ENCODE assay signal across 10 cellular contexts in genomic region chr10:124450010-124450782, GRCh38. TPM values are rescaled to one million over a fixed set of nuclear protein-coding genes. Genes with fewer than 3 reads are reported as not detected.
DNase-seq lines count a peak whose midpoint lies in the region; ATAC-seq lines count a peak whose summit lies in the region.
"Had no signal": no experiment of that assay in that cellular context is flagged by ENCODE, and none has a peak within 500 bp of the region (broad histone marks: within the 10 kb centered on the region; RNA-seq: fewer than 3 reads in every experiment).

Gene NKX1-2, minus strand, starts transcription at chr10:124450035. Its CDS starts 92 bp downstream, at chr10:124449943.

- intact Hi-C loops in left ventricle myocardium superior (cut with micrococcal nuclease) = no loop called here

- H3K4me3 Mint-ChIP-seq in T-helper 1 cell treated with Interleukin-12 subunit alpha and Interleukin-12 subunit beta and Interleukin-4 antibody, amounts not matched to agents 30 μg/mL and 1 μg/mL, for 36 hours = peak within 1 kb of the TSS; percentile 14
- H3K4me3 Mint-ChIP-seq in stimulated activated effector memory CD8-positive, alpha-beta T cell treated with anti-CD3 and anti-CD28 coated beads, Interleukin-12 subunit alpha, Interleukin-12 subunit beta, amount 100 ng/mL, for 72 hours = peak within 1 kb of the TSS; percentile 41

- peaks cover 7% of the 10 kb centered on the region for H3K4me1 Mint-ChIP-seq in T-helper 1 cell treated with Interleukin-12 subunit alpha and Interleukin-12 subunit beta and Interleukin-4 antibody, amounts not matched to agents 30 μg/mL and 1 μg/mL, for 36 hours (ENCODE audit: low read depth)
- H3K4me1 Mint-ChIP-seq in stimulated activated effector memory CD8-positive, alpha-beta T cell treated with anti-CD3 and anti-CD28 coated beads, Interleukin-12 subunit alpha, Interleukin-12 subunit beta, amount 100 ng/mL, for 72 hours = peaks cover 11% of the 10 kb centered on the region

- no peak within 1 kb of the TSS for H3K9ac ChIP-seq in SK-N-MC (ENCODE audit: insufficient read length)
- H3K9ac ChIP-seq: BLaER1 had no signal

- DNase-seq in T-helper 1 cell (no peak), SK-N-MC (ENCODE audit: low read depth, low spot score) (no peak), left ventricle myocardium superior (no peak), CD1c-positive myeloid dendritic cell (ENCODE audit: extremely low spot score) (no peak)
- no peak for DNase-seq in stimulated activated effector memory CD8-positive, alpha-beta T cell treated with anti-CD3 and anti-CD28 coated beads, Interleukin-12 subunit alpha, Interleukin-12 subunit beta, amount 100 ng/mL, for 72 hours (ENCODE audit: low spot score in 2 of 2)

- H3K9me3 ChIP-seq in SK-N-MC (ENCODE audit: low read depth, low read length) = no peaks in the 10 kb centered on the region

- H3K36me3 Mint-ChIP-seq in T-helper 1 cell treated with Interleukin-12 subunit alpha and Interleukin-12 subunit beta and Interleukin-4 antibody, amounts not matched to agents 30 μg/mL and 1 μg/mL, for 36 hours (ENCODE audit: low read depth) = peaks cover 2% of the 10 kb centered on the region
- no peaks in the 10 kb centered on the region for H3K36me3 Mint-ChIP-seq in stimulated activated effector memory CD8-positive, alpha-beta T cell treated with anti-CD3 and anti-CD28 coated beads, Interleukin-12 subunit alpha, Interleukin-12 subunit beta, amount 100 ng/mL, for 72 hours

- peaks cover 85% of the 10 kb centered on the region for H3K27me3 Mint-ChIP-seq in T-helper 1 cell treated with Interleukin-12 subunit alpha and Interleukin-12 subunit beta and Interleukin-4 antibody, amounts not matched to agents 30 μg/mL and 1 μg/mL, for 36 hours (ENCODE audit: low read depth)

- no peak within 1 kb of the TSS for H3K27ac ChIP-seq in SK-N-MC
- H3K27ac ChIP-seq: BLaER1 had no signal

- no peaks in the 10 kb centered on the region for H3K36me3 ChIP-seq in SK-N-MC (ENCODE audit: insufficient read depth, low read length)
- H3K36me3 ChIP-seq: BLaER1 had no signal

- no peak within 1 kb of the TSS for H3K27ac Mint-ChIP-seq in T-helper 1 cell treated with Interleukin-12 subunit alpha and Interleukin-12 subunit beta and Interleukin-4 antibody, amounts not matched to agents 30 μg/mL and 1 μg/mL, for 36 hours
- H3K27ac Mint-ChIP-seq in stimulated activated effector memory CD8-positive, alpha-beta T cell treated with anti-CD3 and anti-CD28 coated beads, Interleukin-12 subunit alpha, Interleukin-12 subunit beta, amount 100 ng/mL, for 72 hours = no peak within 1 kb of the TSS

- no peaks in the 10 kb centered on the region for H3K9me3 Mint-ChIP-seq in T-helper 1 cell treated with Interleukin-12 subunit alpha and Interleukin-12 subunit beta and Interleukin-4 antibody, amounts not matched to agents 30 μg/mL and 1 μg/mL, for 36 hours
- H3K9me3 Mint-ChIP-seq in stimulated activated effector memory CD8-positive, alpha-beta T cell treated with anti-CD3 and anti-CD28 coated beads, Interleukin-12 subunit alpha, Interleukin-12 subunit beta, amount 100 ng/mL, for 72 hours = no peaks in the 10 kb centered on the region

- peak within 1 kb of the TSS; percentile 54 for H3K4me3 ChIP-seq in SK-N-MC
- H3K4me3 ChIP-seq: BLaER1 had no signal

- ATAC-seq in left ventricle myocardium superior (peak; percentile 46), GM21447 (IDR thresholded peaks at IDR 0.05; ENCODE audit: unreplicated experiment) (no peak), GM18909 (IDR thresholded peaks at IDR 0.05; ENCODE audit: poor library complexity, unreplicated experiment) (no peak)
- ATAC-seq in stimulated activated effector memory CD8-positive, alpha-beta T cell treated with anti-CD3 and anti-CD28 coated beads, Interleukin-12 subunit alpha, Interleukin-12 subunit beta, amount 100 ng/mL, for 72 hours = peak; percentile 34

RNA-seq across cellular contexts. Expression of gene NKX1-2, which starts in this region (rescaled TPM):
- total RNA-seq in left ventricle myocardium superior = not detected
- total RNA-seq: RPMI7951 had no signal

Comparison
In these comparisons a context has a peak if more than half of its experiments do, and no peak if none do; other contexts are left out.
1. Peak in ATAC-seq in left ventricle myocardium superior; RNA of the gene not detected or under 1 TPM.